ENCODE assay signal across 14 cellular contexts in genomic region chr14:101961746-101962502, GRCh38. TPM values are rescaled to one million over a fixed set of nuclear protein-coding genes. Genes with fewer than 3 reads are reported as not detected.
DNase-seq lines count a peak whose midpoint lies in the region; ATAC-seq and TF ChIP-seq lines count a peak whose summit lies in the region.
"Had no signal": no experiment of that assay in that cellular context is flagged by ENCODE, and none has a peak within 500 bp of the region (broad histone marks: within the 10 kb centered on the region; RNA-seq: fewer than 3 reads in every experiment).

No MANE protein-coding gene starts in this region.

- no peak overlapping the region for H2AFZ ChIP-seq in GM23338
- no peak overlapping the region for H2AFZ ChIP-seq in fibroblast of lung (ENCODE audit: low read length)

- intact Hi-C loops in activated T-helper 1 cell treated with anti-CD3 and anti-CD28 coated beads, Interleukin-12 subunit alpha, Interleukin-12 subunit beta, Interleukin-2, Interleukin-4 antibody, amounts not matched to agents 30 ng/mL and 10 ng/mL and 1 ng/mL, durations not matched to agents 14 hours and 24 hours and 36 hours (cut with micrococcal nuclease) = loop anchor here (1.0 to 5.0 kb wide), 4 partner anchors 134 to 352 kb away; no protein-coding TSS in a partner anchor

- H3K27me3 ChIP-seq in GM23338 (ENCODE audit: insufficient read depth) (peaks cover 25% of the 10 kb centered on the region; the same call in 1 of the 2 replicates), fibroblast of lung (ENCODE audit: control insufficient read depth, insufficient read depth, low read length) (no peaks in the 10 kb centered on the region), rectal smooth muscle tissue (ENCODE audit: control insufficient read depth, insufficient read depth, low read length) (no peaks in the 10 kb centered on the region), SJCRH30 (no peaks in the 10 kb centered on the region; the same call in 1 of the 2 replicates)
- H3K27me3 ChIP-seq: BLaER1, Peyer's patch, tibial artery had no signal

- H3K4me2 ChIP-seq in GM23338 = no peak overlapping the region
- H3K4me2 ChIP-seq in fibroblast of lung (ENCODE audit: extremely low read depth, insufficient read depth, low read length) = peak overlapping the region; percentile 67

- H3K9me3 ChIP-seq in fibroblast of lung (ENCODE audit: control insufficient read depth, insufficient read depth, low read depth, low read length) (no peaks in the 10 kb centered on the region), SJCRH30 (replicated peaks) (no peaks in the 10 kb centered on the region)
- H3K9me3 ChIP-seq: BLaER1, mucosa of descending colon, Peyer's patch, tibial artery had no signal

- H3K27me3 Mint-ChIP-seq in GM23338 (ENCODE audit: insufficient read depth, low read depth, poor library complexity) = peaks cover 26% of the 10 kb centered on the region
- peaks cover 2% of the 10 kb centered on the region for H3K27me3 Mint-ChIP-seq in activated T-helper 1 cell treated with anti-CD3 and anti-CD28 coated beads, Interleukin-12 subunit alpha, Interleukin-12 subunit beta, Interleukin-2, Interleukin-4 antibody, amounts not matched to agents 30 ng/mL and 10 ng/mL and 1 ng/mL, durations not matched to agents 14 hours and 24 hours and 36 hours (ENCODE audit: insufficient read depth)
- H3K27me3 Mint-ChIP-seq: activated CD4-positive, alpha-beta T cell treated with anti-CD3 and anti-CD28 coated beads for 36 hours had no signal

- H3K4me3 ChIP-seq in GM23338 (no peak overlapping the region), fibroblast of lung (replicated peaks in 1 of 4; ENCODE audit: control extremely low read depth in 1 of 4, insufficient read depth in 1 of 4, low read depth in 3 of 4, low read length in 4 of 4) (no peak overlapping the region), rectal smooth muscle tissue (ENCODE audit: low read length) (no peak overlapping the region), SJCRH30 (no peak overlapping the region)
- H3K4me3 ChIP-seq: BLaER1, mucosa of descending colon, Peyer's patch, tibial artery had no signal

- H3F3A ChIP-seq in GM23338 (replicated peaks; ENCODE audit: low read depth) = 0 out of 2 replicates have a peak, but pooled peaks cover 5% of the 10 kb centered on the region

- CTCF ChIA-PET in RWPE1 (lab: Yijun Ruan, JAX) = interaction anchor here (0.6 to 1.3 kb wide), 10 partner anchors 13 to 1557 kb away, joined by 3 to 5 read pairs (median 3); no protein-coding TSS in a partner anchor

- TF ChIP-seq CTCF in GM23338 (conservative IDR thresholded peaks at IDR 0.05; ENCODE audit: low read depth in 2 of 2) = no peak
- TF ChIP-seq CTCF in RWPE1 (conservative IDR thresholded peaks at IDR 0.05; ENCODE audit: low read depth) = no peak
- no peak for TF ChIP-seq CTCF in fibroblast of lung (conservative IDR thresholded peaks at IDR 0.05 in 1 of 2, IDR thresholded peaks at IDR 0.05 in 1 of 2; ENCODE audit: low read depth in 1 of 2, low read length in 2 of 2)

- H3K9me3 Mint-ChIP-seq in GM23338 = no peaks in the 10 kb centered on the region
- no peaks in the 10 kb centered on the region for H3K9me3 Mint-ChIP-seq in activated T-helper 1 cell treated with anti-CD3 and anti-CD28 coated beads, Interleukin-12 subunit alpha, Interleukin-12 subunit beta, Interleukin-2, Interleukin-4 antibody, amounts not matched to agents 30 ng/mL and 10 ng/mL and 1 ng/mL, durations not matched to agents 14 hours and 24 hours and 36 hours
- H3K9me3 Mint-ChIP-seq: activated naive CD4-positive, alpha-beta T cell treated with anti-CD3 and anti-CD28 coated beads for 36 hours had no signal

- ATAC-seq in GM23338 = no peak

- peaks cover 24% of the 10 kb centered on the region; the same call in 2 of the 3 replicates for H3K4me1 Mint-ChIP-seq in GM23338
- H3K4me1 Mint-ChIP-seq in activated T-helper 1 cell treated with anti-CD3 and anti-CD28 coated beads, Interleukin-12 subunit alpha, Interleukin-12 subunit beta, Interleukin-2, Interleukin-4 antibody, amounts not matched to agents 30 ng/mL and 10 ng/mL and 1 ng/mL, durations not matched to agents 14 hours and 24 hours and 36 hours (ENCODE audit: low read depth) = peaks cover 24% of the 10 kb centered on the region

- H3K27ac ChIP-seq in GM23338 (ENCODE audit: low read depth) = no peak overlapping the region
- H3K27ac ChIP-seq in RWPE1 = peak overlapping the region; percentile 78
- peak overlapping the region; percentile 41 for H3K27ac ChIP-seq in fibroblast of lung (ENCODE audit: insufficient read depth, low read length)
- peak overlapping the region; percentile 71 for H3K27ac ChIP-seq in rectal smooth muscle tissue (ENCODE audit: low read depth, low read length)
- H3K27ac ChIP-seq in SJCRH30 = no peak overlapping the region
- H3K27ac ChIP-seq: BLaER1 had no signal

- H4K20me1 ChIP-seq in GM23338 (replicated peaks; ENCODE audit: insufficient read depth) = no peaks in the 10 kb centered on the region
- H4K20me1 ChIP-seq in fibroblast of lung (ENCODE audit: control insufficient read depth, extremely low read depth, insufficient read depth, low read length) = no peaks in the 10 kb centered on the region

- no peak overlapping the region for H3K4me3 Mint-ChIP-seq in GM23338
- no peak overlapping the region for H3K4me3 Mint-ChIP-seq in activated T-helper 1 cell treated with anti-CD3 and anti-CD28 coated beads, Interleukin-12 subunit alpha, Interleukin-12 subunit beta, Interleukin-2, Interleukin-4 antibody, amounts not matched to agents 30 ng/mL and 10 ng/mL and 1 ng/mL, durations not matched to agents 14 hours and 24 hours and 36 hours
- H3K4me3 Mint-ChIP-seq: activated CD4-positive, alpha-beta T cell treated with anti-CD3 and anti-CD28 coated beads for 36 hours; activated naive CD4-positive, alpha-beta T cell treated with anti-CD3 and anti-CD28 coated beads for 36 hours had no signal

- POLR2A ChIA-PET in RWPE1 (lab: Yijun Ruan, JAX; ENCODE audit: low non-redundant PET) = no interaction called here

- H3K4me1 ChIP-seq in GM23338 (ENCODE audit: insufficient read depth) = peaks cover 12% of the 10 kb centered on the region
- H3K4me1 ChIP-seq in fibroblast of lung (ENCODE audit: control insufficient read depth, extremely low read depth, insufficient read depth, low read length) = peaks cover 21% of the 10 kb centered on the region
- peaks cover 25% of the 10 kb centered on the region for H3K4me1 ChIP-seq in rectal smooth muscle tissue (ENCODE audit: control insufficient read depth, insufficient read depth, low read length)
- H3K4me1 ChIP-seq in SJCRH30 = peaks cover 16% of the 10 kb centered on the region

- H3K27ac Mint-ChIP-seq in GM23338 = no peak overlapping the region
- no peak overlapping the region for H3K27ac Mint-ChIP-seq in activated T-helper 1 cell treated with anti-CD3 and anti-CD28 coated beads, Interleukin-12 subunit alpha, Interleukin-12 subunit beta, Interleukin-2, Interleukin-4 antibody, amounts not matched to agents 30 ng/mL and 10 ng/mL and 1 ng/mL, durations not matched to agents 14 hours and 24 hours and 36 hours
- H3K27ac Mint-ChIP-seq: activated naive CD4-positive, alpha-beta T cell treated with anti-CD3 and anti-CD28 coated beads for 36 hours had no signal

- DNase-seq in GM23338 (ENCODE audit: low spot score) (peak; percentile 24), RWPE1 (ENCODE audit: low spot score) (no peak), fibroblast of lung (ENCODE audit: low read depth in 2 of 2) (no peak), T1000 (lab: John Stamatoyannopoulos, UW) (no peak), SJCRH30 (no peak), T-helper 2 cell (no peak)
- DNase-seq in activated T-helper 1 cell treated with anti-CD3 and anti-CD28 coated beads, Interleukin-12 subunit alpha, Interleukin-12 subunit beta, Interleukin-2, Interleukin-4 antibody, amounts not matched to agents 30 ng/mL and 10 ng/mL and 1 ng/mL, durations not matched to agents 14 hours and 24 hours and 36 hours (ENCODE audit: low spot score) = no peak

- H3K9ac ChIP-seq in fibroblast of lung (ENCODE audit: insufficient read depth, low read length) (no peak overlapping the region), rectal smooth muscle tissue (ENCODE audit: low read length) (no peak overlapping the region)
- H3K9ac ChIP-seq: BLaER1 had no signal

- H3K79me2 ChIP-seq in GM23338 (replicated peaks; ENCODE audit: insufficient read depth) (peaks cover 19% of the 10 kb centered on the region), fibroblast of lung (ENCODE audit: control insufficient read depth, insufficient read depth, low read length) (peaks cover 28% of the 10 kb centered on the region)

- no peaks in the 10 kb centered on the region for H3K9me2 ChIP-seq in GM23338 (ENCODE audit: insufficient read depth)

- H3K36me3 ChIP-seq in GM23338 (ENCODE audit: insufficient read depth) (no peaks in the 10 kb centered on the region), fibroblast of lung (ENCODE audit: control insufficient read depth, insufficient read depth, low read length) (no peaks in the 10 kb centered on the region), rectal smooth muscle tissue (ENCODE audit: control insufficient read depth, insufficient read depth, low read length) (no peaks in the 10 kb centered on the region), SJCRH30 (no peaks in the 10 kb centered on the region)
- H3K36me3 ChIP-seq: BLaER1, Peyer's patch, tibial artery had no signal

- no peaks in the 10 kb centered on the region for H3K36me3 Mint-ChIP-seq in GM23338 (ENCODE audit: low read depth)
- peaks cover 2% of the 10 kb centered on the region for H3K36me3 Mint-ChIP-seq in activated T-helper 1 cell treated with anti-CD3 and anti-CD28 coated beads, Interleukin-12 subunit alpha, Interleukin-12 subunit beta, Interleukin-2, Interleukin-4 antibody, amounts not matched to agents 30 ng/mL and 10 ng/mL and 1 ng/mL, durations not matched to agents 14 hours and 24 hours and 36 hours (ENCODE audit: low read depth)

RNA-seq across cellular contexts. Expression of gene DYNC1H1, which starts 2.4 kb away (rescaled TPM):
- total RNA-seq in GM23338 (2014; rRNA removed; shearing (Covaris generic)) = 604 and 635 TPM in 2 replicates
- 179 and 181 TPM in 2 replicates for polyA plus RNA-seq in GM23338 (2016; fragmentation: Nextera tagmentation; extraction: Ambion mirVana)
- 394 and 677 TPM in 2 replicates for total RNA-seq in fibroblast of lung
- 128 and 186 TPM in 2 replicates for polyA plus RNA-seq in fibroblast of lung
- 362 and 387 TPM in 2 replicates for polyA plus RNA-seq in fibroblast of lung (2012)
- 1,364 and 1,482 TPM in 2 replicates for polyA minus RNA-seq in fibroblast of lung (ENCODE audit: low replicate concordance)
- total RNA-seq in activated T-helper 1 cell treated with anti-CD3 and anti-CD28 coated beads, Interleukin-12 subunit alpha, Interleukin-12 subunit beta, Interleukin-2, Interleukin-4 antibody, amounts not matched to agents 30 ng/mL and 10 ng/mL and 1 ng/mL, durations not matched to agents 14 hours and 24 hours and 36 hours = 241 and 254 TPM in 2 replicates
- total RNA-seq in SJCRH30 (2014; rRNA removed; shearing (Covaris generic)) = 279 and 298 TPM in 2 replicates

Comparison
In these comparisons a context has a peak if more than half of its experiments do, and no peak if none do; other contexts are left out.
1. H3K27ac ChIP-seq: peak in RWPE1 (single experiment), fibroblast of lung (single experiment) and rectal smooth muscle tissue (single experiment); none in GM23338 (single experiment) and SJCRH30 (single experiment).